In genomic region chr1:27958513-27958912, GRCh38 we compare ENCODE assay signal across 24 cellular contexts. TPM values are rescaled to one million over a fixed set of nuclear protein-coding genes. Genes with fewer than 3 reads are reported as not detected.
DNase-seq lines count a peak whose midpoint lies in the region; ATAC-seq and TF ChIP-seq lines count a peak whose summit lies in the region.
"Had no signal": no experiment of that assay in that cellular context is flagged by ENCODE, and none has a peak within 500 bp of the region (broad histone marks: within the 10 kb centered on the region; RNA-seq: fewer than 3 reads in every experiment).

No MANE protein-coding gene starts in this region.

- CTCF ChIA-PET in CD4-positive, alpha-beta memory T cell (lab: Charles Lee; ENCODE audit: partially characterized antibody): interaction anchor here (0.7 to 5.2 kb wide), 7 partner anchors 8 to 22 kb away, joined by 3 to 30 read pairs (median 3); no protein-coding TSS in a partner anchor
- CTCF ChIA-PET in activated CD8-positive, alpha-beta T cell treated with anti-CD3 and anti-CD28 coated beads, Interleukin-2, amount 10 ng/mL, durations not matched to agents 7 days and 5 days (lab: Charles Lee): interaction anchor here (1.0 to 4.1 kb wide), 4 partner anchors 7 to 250 kb away, joined by 4 to 11 read pairs (median 6); no protein-coding TSS in a partner anchor
- CTCF ChIA-PET in naive thymus-derived CD4-positive, alpha-beta T cell (lab: Charles Lee): interaction anchor here (1.2 to 3.2 kb wide), 3 partner anchors 14 to 22 kb away, joined by 4 to 19 read pairs (median 10); no protein-coding TSS in a partner anchor

- H3K4me3 Mint-ChIP-seq in CD4-positive, alpha-beta memory T cell: peak overlapping the region; percentile 87 to 92 (median 89)
- H3K4me3 Mint-ChIP-seq in activated CD8-positive, alpha-beta T cell treated with anti-CD3 and anti-CD28 coated beads, Interleukin-2, amount 10 ng/mL, durations not matched to agents 7 days and 5 days: peak overlapping the region; percentile 80
- H3K4me3 Mint-ChIP-seq in naive thymus-derived CD4-positive, alpha-beta T cell: peak overlapping the region in 5 of 10 donors; percentile 16 to 89 (median 86)
- H3K4me3 Mint-ChIP-seq in CD14-positive monocyte: no peak overlapping the region

- no peak for DNase-seq in CD4-positive, alpha-beta memory T cell
- DNase-seq in DND-41 (no peak), DMS 273 treated with DMSO at 0.1 percent for 48 hours (lab: John Stamatoyannopoulos, UW) (no peak), CD14-positive monocyte (ENCODE audit: low spot score) (no peak), SJCRH30 (no peak), Karpas-422 (no peak)
- no peak for DNase-seq in activated CD8-positive, alpha-beta T cell treated with anti-CD3 and anti-CD28 coated beads, Interleukin-2, amount 10 ng/mL, durations not matched to agents 7 days and 5 days
- DNase-seq in naive thymus-derived CD4-positive, alpha-beta T cell: no peak
- DNase-seq: activated B cell treated with CpG ODN at 0.5 μM for 24 hours; amniotic stem cell; BE2C; DMS79 treated with DMSO at 0.1 percent for 48 hours; naive thymus-derived CD8-positive, alpha-beta T cell; NCI-H1930; NCI-H510A treated with DMSO at 0.1 percent for 48 hours; stimulated activated CD4-positive, alpha-beta T cell treated with anti-CD3 and anti-CD28 coated beads, Interleukin-12 subunit alpha, Interleukin-12 subunit beta, amount 100 ng/mL, for 4 hours had no signal

- TF ChIP-seq CTCF in DND-41 (IDR thresholded peaks at IDR 0.05; ENCODE audit: borderline replicate concordance, extremely low read depth, low read length, poor library complexity, severe bottlenecking) (no peak), CD14-positive monocyte (IDR thresholded peaks at IDR 0.05) (no peak)

- H3K4me2 ChIP-seq in DND-41 (ENCODE audit: insufficient read depth, low read length) (peak overlapping the region; percentile 100; the same call in 1 of the 2 replicates), Karpas-422 (ENCODE audit: low read depth, low read length, poor library complexity, severe bottlenecking) (no peak overlapping the region)

- H3K36me3 Mint-ChIP-seq in CD4-positive, alpha-beta memory T cell: peaks cover 0 to 4% of the 10 kb centered on the region in 2 donors
- peaks cover under 1% of the 10 kb centered on the region for H3K36me3 Mint-ChIP-seq in activated CD8-positive, alpha-beta T cell treated with anti-CD3 and anti-CD28 coated beads, Interleukin-2, amount 10 ng/mL, durations not matched to agents 7 days and 5 days (ENCODE audit: low read depth)
- no peaks in the 10 kb centered on the region for H3K36me3 Mint-ChIP-seq in naive thymus-derived CD4-positive, alpha-beta T cell
- H3K36me3 Mint-ChIP-seq in CD14-positive monocyte: peaks cover 7 to 10% of the 10 kb centered on the region in 2 donors

- H4K20me1 ChIP-seq in DND-41 (ENCODE audit: insufficient read depth, low read length) (no peaks in the 10 kb centered on the region), Karpas-422 (ENCODE audit: insufficient read depth, low read depth, low read length) (peaks cover 4% of the 10 kb centered on the region; the same call in 1 of the 2 replicates)

- H3K4me1 Mint-ChIP-seq in CD4-positive, alpha-beta memory T cell: peaks cover 17 to 40% (median 25%) of the 10 kb centered on the region in 4 donors
- H3K4me1 Mint-ChIP-seq in activated CD8-positive, alpha-beta T cell treated with anti-CD3 and anti-CD28 coated beads, Interleukin-2, amount 10 ng/mL, durations not matched to agents 7 days and 5 days (ENCODE audit: low read depth): peaks cover 26% of the 10 kb centered on the region
- peaks cover 12 to 39% (median 27%) of the 10 kb centered on the region in 7 donors for H3K4me1 Mint-ChIP-seq in naive thymus-derived CD4-positive, alpha-beta T cell
- H3K4me1 Mint-ChIP-seq in CD14-positive monocyte: peaks cover 32% of the 10 kb centered on the region

- ATAC-seq in DND-41 (ENCODE audit: insufficient read depth, low read depth): no peak
- no peak for ATAC-seq in activated CD8-positive, alpha-beta T cell treated with anti-CD3 and anti-CD28 coated beads, Interleukin-2, amount 10 ng/mL, durations not matched to agents 7 days and 5 days
- no peak for ATAC-seq in naive thymus-derived CD4-positive, alpha-beta T cell
- ATAC-seq: naive thymus-derived CD8-positive, alpha-beta T cell had no signal

- H3K27me3 ChIP-seq in CD4-positive, alpha-beta memory T cell (ENCODE audit: insufficient read depth, low read length): no peaks in the 10 kb centered on the region
- H3K27me3 ChIP-seq in DND-41 (ENCODE audit: insufficient read depth, low read length, poor library complexity) (no peaks in the 10 kb centered on the region), SJCRH30 (no peaks in the 10 kb centered on the region), Karpas-422 (ENCODE audit: low read length) (no peaks in the 10 kb centered on the region)
- H3K27me3 ChIP-seq in naive thymus-derived CD4-positive, alpha-beta T cell (ENCODE audit: control insufficient read depth in 2 of 2, insufficient read depth in 2 of 2, low read length in 2 of 2): no peaks in the 10 kb centered on the region
- H3K27me3 ChIP-seq: BE2C, esophagus muscularis mucosa, SJSA1, suprapubic skin had no signal

- H3K27ac Mint-ChIP-seq in CD4-positive, alpha-beta memory T cell: peak overlapping the region in 2 of 7 donors; percentile 4 to 94
- no peak overlapping the region for H3K27ac Mint-ChIP-seq in activated CD8-positive, alpha-beta T cell treated with anti-CD3 and anti-CD28 coated beads, Interleukin-2, amount 10 ng/mL, durations not matched to agents 7 days and 5 days
- H3K27ac Mint-ChIP-seq in naive thymus-derived CD4-positive, alpha-beta T cell: peak overlapping the region in 8 of 9 donors; percentile 17 to 94 (median 89)
- H3K27ac Mint-ChIP-seq in CD14-positive monocyte: peak overlapping the region in 2 of 7 donors; percentile 84 to 89
- H3K27ac Mint-ChIP-seq: activated T-helper 2 cell treated with anti-CD3 and anti-CD28 coated beads, Interferon-gamma antibody, Interleukin-2, Interleukin-4, amounts not matched to agents 10 μg/mL and 5 μg/mL and 100 μg/mL, durations not matched to agents 14 hours and 24 hours and 36 hours had no signal

- peaks cover 8% of the 10 kb centered on the region for H3K79me2 ChIP-seq in DND-41 (ENCODE audit: insufficient read depth, low read length)
- peaks cover 11% of the 10 kb centered on the region for H3K79me2 ChIP-seq in Karpas-422 (ENCODE audit: low read length)

- H3K36me3 ChIP-seq in CD4-positive, alpha-beta memory T cell (ENCODE audit: insufficient read depth, low read length): peaks cover 1% of the 10 kb centered on the region
- H3K36me3 ChIP-seq in DND-41 (ENCODE audit: insufficient read depth, low read length) (peaks cover 3% of the 10 kb centered on the region; the same call in 1 of the 2 replicates), SJCRH30 (no peaks in the 10 kb centered on the region), Karpas-422 (ENCODE audit: insufficient read depth, low read length) (no peaks in the 10 kb centered on the region)
- H3K36me3 ChIP-seq in naive thymus-derived CD4-positive, alpha-beta T cell (ENCODE audit: control insufficient read depth in 2 of 3, insufficient read depth in 3 of 3, low read length in 3 of 3): peaks cover 0 to 9% (median 0%) of the 10 kb centered on the region in 3 experiments
- H3K36me3 ChIP-seq: BE2C, HAP-1, SJSA1 had no signal

- intact Hi-C loops in CD4-positive, alpha-beta memory T cell (cut with micrococcal nuclease): no loop called here
- intact Hi-C loops in naive thymus-derived CD4-positive, alpha-beta T cell (cut with micrococcal nuclease): loop anchor here in 1 of 2 donors (2.0 to 5.0 kb wide), 2 partner anchors 16 to 86 kb away; partner anchors contain the start of gene THEMIS2
- intact Hi-C loops in CD14-positive monocyte (cut with micrococcal nuclease): no loop called here

- H3K9ac ChIP-seq in DND-41 (ENCODE audit: low read depth, low read length) (no peak overlapping the region), Karpas-422 (ENCODE audit: low read length) (no peak overlapping the region)

- POLR2A ChIA-PET in CD4-positive, alpha-beta memory T cell (lab: Charles Lee; ENCODE audit: partially characterized antibody): interaction anchor here (1.3 to 4.8 kb wide), 4 partner anchors 12 to 33 kb away, joined by 3 to 41 read pairs (median 13); no protein-coding TSS in a partner anchor
- POLR2A ChIA-PET in activated CD8-positive, alpha-beta T cell treated with anti-CD3 and anti-CD28 coated beads, Interleukin-2, amount 10 ng/mL, durations not matched to agents 7 days and 5 days (lab: Charles Lee): interaction anchor here (0.9 to 1.2 kb wide), 3 partner anchors 12 to 127 kb away, joined by 3 read pairs; no protein-coding TSS in a partner anchor
- POLR2A ChIA-PET in naive thymus-derived CD4-positive, alpha-beta T cell (lab: Charles Lee): interaction anchor here (1.2 to 4.3 kb wide), 6 partner anchors 10 to 34 kb away, joined by 3 to 32 read pairs (median 6); no protein-coding TSS in a partner anchor

- 0 out of 2 replicates have a peak overlapping the region, but pooled peaks have one; percentile 8 for H2AFZ ChIP-seq in DND-41 (ENCODE audit: low read depth, low read length)
- no peak overlapping the region for H2AFZ ChIP-seq in Karpas-422 (ENCODE audit: low read length)

- H3K4me1 ChIP-seq in CD4-positive, alpha-beta memory T cell (ENCODE audit: insufficient read depth, low read length): peaks cover 32% of the 10 kb centered on the region
- peaks cover 33% of the 10 kb centered on the region for H3K4me1 ChIP-seq in DND-41 (ENCODE audit: insufficient read depth, low read length)
- H3K4me1 ChIP-seq in naive thymus-derived CD4-positive, alpha-beta T cell (ENCODE audit: control insufficient read depth in 2 of 2, insufficient read depth in 2 of 2, low read length in 2 of 2): peaks cover 19 to 24% of the 10 kb centered on the region in 2 donors
- H3K4me1 ChIP-seq in SJCRH30: no peaks in the 10 kb centered on the region
- peaks cover 28% of the 10 kb centered on the region for H3K4me1 ChIP-seq in Karpas-422 (ENCODE audit: low read length)
- H3K4me1 ChIP-seq: BE2C had no signal

- H3K9me2 ChIP-seq in Karpas-422 (replicated peaks; ENCODE audit: insufficient read depth, low read length): no peaks in the 10 kb centered on the region

- H3K9me3 ChIP-seq in CD4-positive, alpha-beta memory T cell (ENCODE audit: control insufficient read depth in 1 of 2, low read length in 2 of 2): no peaks in the 10 kb centered on the region
- H3K9me3 ChIP-seq in DND-41 (ENCODE audit: insufficient read depth, low read length, severe bottlenecking) (no peaks in the 10 kb centered on the region), SJCRH30 (replicated peaks) (no peaks in the 10 kb centered on the region), Karpas-422 (ENCODE audit: low read length) (no peaks in the 10 kb centered on the region)
- no peaks in the 10 kb centered on the region for H3K9me3 ChIP-seq in naive thymus-derived CD4-positive, alpha-beta T cell (ENCODE audit: control insufficient read depth in 2 of 3, low read length in 3 of 3)
- H3K9me3 ChIP-seq: BE2C, esophagus muscularis mucosa, HAP-1, SJSA1, suprapubic skin had no signal

- H3K27ac ChIP-seq in CD4-positive, alpha-beta memory T cell (ENCODE audit: low read depth, low read length): no peak overlapping the region
- H3K27ac ChIP-seq in DND-41 (ENCODE audit: low read length): no peak overlapping the region
- no peak overlapping the region for H3K27ac ChIP-seq in naive thymus-derived CD4-positive, alpha-beta T cell (ENCODE audit: low read depth, low read length)
- no peak overlapping the region for H3K27ac ChIP-seq in SJCRH30
- no peak overlapping the region for H3K27ac ChIP-seq in Karpas-422 (ENCODE audit: low read length)

- no peaks in the 10 kb centered on the region for H3K9me3 Mint-ChIP-seq in CD4-positive, alpha-beta memory T cell
- H3K9me3 Mint-ChIP-seq in activated CD8-positive, alpha-beta T cell treated with anti-CD3 and anti-CD28 coated beads, Interleukin-2, amount 10 ng/mL, durations not matched to agents 7 days and 5 days (ENCODE audit: insufficient read depth): no peaks in the 10 kb centered on the region
- H3K9me3 Mint-ChIP-seq in naive thymus-derived CD4-positive, alpha-beta T cell: no peaks in the 10 kb centered on the region
- H3K9me3 Mint-ChIP-seq in CD14-positive monocyte: peaks cover 0 to 3% (median 0%) of the 10 kb centered on the region in 7 donors
- H3K9me3 Mint-ChIP-seq: activated B cell treated with CpG ODN at 0.5 μM for 24 hours; activated T-helper 2 cell treated with anti-CD3 and anti-CD28 coated beads, Interferon-gamma antibody, Interleukin-2, Interleukin-4, amounts not matched to agents 10 μg/mL and 5 μg/mL and 100 μg/mL, durations not matched to agents 14 hours and 24 hours and 36 hours; central memory CD8-positive, alpha-beta T cell; naive thymus-derived CD8-positive, alpha-beta T cell had no signal

- no peaks in the 10 kb centered on the region for H3K27me3 Mint-ChIP-seq in CD4-positive, alpha-beta memory T cell
- peaks cover 6% of the 10 kb centered on the region for H3K27me3 Mint-ChIP-seq in activated CD8-positive, alpha-beta T cell treated with anti-CD3 and anti-CD28 coated beads, Interleukin-2, amount 10 ng/mL, durations not matched to agents 7 days and 5 days (ENCODE audit: low read depth)
- H3K27me3 Mint-ChIP-seq in naive thymus-derived CD4-positive, alpha-beta T cell: peaks cover 0 to 7% (median 0%) of the 10 kb centered on the region in 5 donors
- peaks cover 1 to 3% (median 2%) of the 10 kb centered on the region in 3 donors for H3K27me3 Mint-ChIP-seq in CD14-positive monocyte (ENCODE audit: low read depth in 3 of 3)
- H3K27me3 Mint-ChIP-seq: activated B cell treated with CpG ODN at 0.5 μM for 24 hours had no signal

- no peak overlapping the region for H3K4me3 ChIP-seq in CD4-positive, alpha-beta memory T cell (ENCODE audit: low read length in 2 of 2)
- H3K4me3 ChIP-seq in DND-41 (ENCODE audit: low read depth in 1 of 2, low read length in 2 of 2) (no peak overlapping the region), SJCRH30 (no peak overlapping the region), Karpas-422 (ENCODE audit: low read length) (no peak overlapping the region)
- H3K4me3 ChIP-seq in naive thymus-derived CD4-positive, alpha-beta T cell (ENCODE audit: low read length): no peak overlapping the region
- H3K4me3 ChIP-seq: K562, lung had no signal

RNA-seq across cellular contexts. Expression of gene XKR8, which starts 1.3 kb away (rescaled TPM):
- 10 to 100 TPM; 13.1 to 14.5 TPM for total RNA-seq in CD4-positive, alpha-beta memory T cell
- 10 to 100 TPM; 18.9 to 24.7 TPM for polyA plus RNA-seq in CD4-positive, alpha-beta memory T cell
- total RNA-seq in activated CD8-positive, alpha-beta T cell treated with anti-CD3 and anti-CD28 coated beads, Interleukin-2, amount 10 ng/mL, durations not matched to agents 7 days and 5 days: 1 to 10 TPM; 8.0 TPM
- 10 to 100 TPM in 3 of 5 experiments, 1 to 10 TPM in 2; 8.4 to 15.8 (median 10.7) TPM for total RNA-seq in naive thymus-derived CD4-positive, alpha-beta T cell
- polyA plus RNA-seq in naive thymus-derived CD4-positive, alpha-beta T cell: 10 to 100 TPM; 10.4 to 22.1 TPM
- polyA plus RNA-seq in CD14-positive monocyte: 10 to 100 TPM; 25.9 to 36.7 TPM
- total RNA-seq in SJCRH30 (2014; rRNA removed; shearing (Covaris generic)): not detected in 2 replicates
- total RNA-seq in Karpas-422 (2014; rRNA removed; shearing (Covaris generic); ENCODE audit: low replicate concordance): 2.0 and 4.6 TPM in 2 replicates

RNA-seq across cellular contexts. Expression of gene SMPDL3B, which starts 23.7 kb away (rescaled TPM):
- total RNA-seq in CD4-positive, alpha-beta memory T cell: not detected
- polyA plus RNA-seq in CD4-positive, alpha-beta memory T cell: not detected
- total RNA-seq in activated CD8-positive, alpha-beta T cell treated with anti-CD3 and anti-CD28 coated beads, Interleukin-2, amount 10 ng/mL, durations not matched to agents 7 days and 5 days: under 1 TPM; 0.76 to 0.82 TPM
- total RNA-seq in naive thymus-derived CD4-positive, alpha-beta T cell: under 1 TPM in 3 of 5 experiments, not detected in 2; 0.19 to 0.47 (median 0.41) TPM
- not detected for polyA plus RNA-seq in naive thymus-derived CD4-positive, alpha-beta T cell
- under 1 TPM in 1 of 2 donors, not detected in 1; 0.13 TPM for polyA plus RNA-seq in CD14-positive monocyte
- 0.15 and 0.16 TPM in 2 replicates for total RNA-seq in SJCRH30 (2014; rRNA removed; shearing (Covaris generic))
- total RNA-seq in Karpas-422 (2014; rRNA removed; shearing (Covaris generic); ENCODE audit: low replicate concordance): 0.36 TPM in 1 of 2 replicates, not detected in the other
- total RNA-seq: activated B cell treated with CpG ODN at 0.5 μM for 24 hours; naive thymus-derived CD8-positive, alpha-beta T cell had no signal

RNA-seq across cellular contexts. Expression of gene RPA2, which starts 44.1 kb away (rescaled TPM):
- 10 to 100 TPM; 60.5 to 66.1 TPM for total RNA-seq in CD4-positive, alpha-beta memory T cell
- 100 to 1,000 TPM; 189 to 259 TPM for polyA plus RNA-seq in CD4-positive, alpha-beta memory T cell
- 10 to 100 TPM; 79.0 to 81.0 TPM for total RNA-seq in activated CD8-positive, alpha-beta T cell treated with anti-CD3 and anti-CD28 coated beads, Interleukin-2, amount 10 ng/mL, durations not matched to agents 7 days and 5 days
- total RNA-seq in naive thymus-derived CD4-positive, alpha-beta T cell: 10 to 100 TPM; 20.6 to 72.4 (median 58.6) TPM
- polyA plus RNA-seq in naive thymus-derived CD4-positive, alpha-beta T cell: 100 to 1,000 TPM; 224 to 235 TPM
- 100 to 1,000 TPM in 1 of 2 donors, 10 to 100 TPM in 1; 67.3 to 106 TPM for polyA plus RNA-seq in CD14-positive monocyte
- total RNA-seq in SJCRH30 (2014; rRNA removed; shearing (Covaris generic)): 175 and 202 TPM in 2 replicates
- total RNA-seq in Karpas-422 (2014; rRNA removed; shearing (Covaris generic); ENCODE audit: low replicate concordance): 67.0 and 72.5 TPM in 2 replicates

Comparison
In these comparisons a context has a peak if more than half of its experiments do, and no peak if none do; other contexts are left out.
1. H3K4me3 Mint-ChIP-seq: peak in CD4-positive, alpha-beta memory T cell (8 of 8) and activated CD8-positive, alpha-beta T cell treated with anti-CD3 and anti-CD28 coated beads, Interleukin-2, amount 10 ng/mL, durations not matched to agents 7 days and 5 days (single experiment); none in CD14-positive monocyte (0 of 2).